ENCODE assay signal across 8 cellular contexts in the genomic region with DNA sequence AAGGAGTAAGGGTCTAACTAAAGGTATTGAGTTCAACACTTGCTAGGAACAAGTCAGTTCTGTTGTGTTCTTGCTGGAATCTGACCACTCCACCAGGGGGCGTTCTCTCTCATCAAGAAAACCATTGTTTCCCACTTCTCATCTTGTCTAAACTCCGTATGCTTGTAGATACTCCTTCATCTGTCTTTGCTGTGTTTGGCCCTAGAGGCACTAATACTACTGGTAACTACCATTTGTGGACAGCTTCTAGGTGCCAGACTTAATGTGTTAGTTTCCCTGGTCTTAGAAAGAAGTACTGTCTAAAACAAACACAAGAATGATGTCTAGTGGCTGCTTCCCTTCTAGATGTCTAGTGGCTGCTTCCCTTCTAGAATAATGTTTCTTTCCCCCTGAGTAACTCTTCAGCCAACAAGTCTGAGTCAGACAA. TPM values are rescaled to one million over a fixed set of nuclear protein-coding genes. Genes with fewer than 3 reads are reported as not detected.
A peak's percentile ranks its signal among the peaks of the same experiment; 100 is the strongest.
DNase-seq lines count a peak whose midpoint lies in the region; ATAC-seq and TF ChIP-seq lines count a peak whose summit lies in the region.

No MANE protein-coding gene starts in this region.

- ATAC-seq in GM23338: peak; percentile 96
- ATAC-seq in GM21529 (IDR thresholded peaks at IDR 0.05; ENCODE audit: unreplicated experiment): no peak

- H3K4me3 Mint-ChIP-seq in GM23338: no peak overlapping the region

- H3K27ac Mint-ChIP-seq in GM23338: no peak overlapping the region

- peaks cover 17% of the 10 kb centered on the region for H3K36me3 Mint-ChIP-seq in GM23338 (ENCODE audit: low read depth)

- no peaks in the 10 kb centered on the region for H3F3A ChIP-seq in GM23338 (replicated peaks; ENCODE audit: low read depth)

- no peaks in the 10 kb centered on the region for H3K36me3 ChIP-seq in GM23338 (ENCODE audit: insufficient read depth)
- no peaks in the 10 kb centered on the region for H3K36me3 ChIP-seq in kidney epithelial cell (ENCODE audit: control insufficient read depth, insufficient read depth, low read length)

- peak; percentile 82 to 84 for TF ChIP-seq CTCF in GM23338 (conservative IDR thresholded peaks at IDR 0.05; ENCODE audit: low read depth in 2 of 2)
- peak; percentile 87 for TF ChIP-seq CTCF in kidney epithelial cell (IDR thresholded peaks at IDR 0.05; ENCODE audit: insufficient read depth, low read length, poor library complexity, severe bottlenecking)

- H2AFZ ChIP-seq in GM23338: no peak overlapping the region

- no peaks in the 10 kb centered on the region for H3K27me3 Mint-ChIP-seq in GM23338 (ENCODE audit: insufficient read depth, low read depth, poor library complexity)

- DNase-seq in AG20443 (ENCODE audit: low spot score) (peak; percentile 70), GM23338 (ENCODE audit: low spot score) (peak; percentile 92), NCI-H345 (lab: John Stamatoyannopoulos, UW) (peak; percentile 51), kidney epithelial cell (ENCODE audit: low read depth) (no peak)
- DNase-seq in activated CD4-positive, CD25-positive, alpha-beta regulatory T cell treated with anti-CD3 and anti-CD28 coated beads, Interleukin-2, amount 50 U/mL, for 16 hours (ENCODE audit: low read depth, low spot score): peak; percentile 66
- DNase-seq in central memory CD4-positive, alpha-beta T cell: peak; percentile 58
- DNase-seq in stimulated activated CD4-positive, alpha-beta T cell treated with anti-CD3 and anti-CD28 coated beads, Interleukin-1b, Interleukin-23, amount 100 ng/mL, for 48 hours: peak; percentile 62

- no peak overlapping the region for H3K27ac ChIP-seq in GM23338 (ENCODE audit: low read depth)

- H3K4me2 ChIP-seq in GM23338: no peak overlapping the region

- no peaks in the 10 kb centered on the region for H3K4me1 ChIP-seq in GM23338 (ENCODE audit: insufficient read depth)

- H3K4me1 Mint-ChIP-seq in GM23338: no peaks in the 10 kb centered on the region; the same call in 2 of the 3 replicates

- H3K9me3 Mint-ChIP-seq in GM23338: peaks cover 16% of the 10 kb centered on the region

- no peaks in the 10 kb centered on the region for H3K9me2 ChIP-seq in GM23338 (ENCODE audit: insufficient read depth)

- no peaks in the 10 kb centered on the region for H3K27me3 ChIP-seq in GM23338 (ENCODE audit: insufficient read depth)
- H3K27me3 ChIP-seq in kidney epithelial cell (ENCODE audit: control insufficient read depth, insufficient read depth, low read length): no peaks in the 10 kb centered on the region

- no peaks in the 10 kb centered on the region for H3K79me2 ChIP-seq in GM23338 (replicated peaks; ENCODE audit: insufficient read depth)

- no peaks in the 10 kb centered on the region for H4K20me1 ChIP-seq in GM23338 (replicated peaks; ENCODE audit: insufficient read depth)

- H3K4me3 ChIP-seq in GM23338: no peak overlapping the region
- no peak overlapping the region for H3K4me3 ChIP-seq in kidney epithelial cell (ENCODE audit: low read depth, low read length)

TF ChIP-seq in GM23338, 12 proteins besides CTCF, POLR2A, EP300 and RAD21 (continues in another document):
- TF ChIP-seq, protein P1, sequence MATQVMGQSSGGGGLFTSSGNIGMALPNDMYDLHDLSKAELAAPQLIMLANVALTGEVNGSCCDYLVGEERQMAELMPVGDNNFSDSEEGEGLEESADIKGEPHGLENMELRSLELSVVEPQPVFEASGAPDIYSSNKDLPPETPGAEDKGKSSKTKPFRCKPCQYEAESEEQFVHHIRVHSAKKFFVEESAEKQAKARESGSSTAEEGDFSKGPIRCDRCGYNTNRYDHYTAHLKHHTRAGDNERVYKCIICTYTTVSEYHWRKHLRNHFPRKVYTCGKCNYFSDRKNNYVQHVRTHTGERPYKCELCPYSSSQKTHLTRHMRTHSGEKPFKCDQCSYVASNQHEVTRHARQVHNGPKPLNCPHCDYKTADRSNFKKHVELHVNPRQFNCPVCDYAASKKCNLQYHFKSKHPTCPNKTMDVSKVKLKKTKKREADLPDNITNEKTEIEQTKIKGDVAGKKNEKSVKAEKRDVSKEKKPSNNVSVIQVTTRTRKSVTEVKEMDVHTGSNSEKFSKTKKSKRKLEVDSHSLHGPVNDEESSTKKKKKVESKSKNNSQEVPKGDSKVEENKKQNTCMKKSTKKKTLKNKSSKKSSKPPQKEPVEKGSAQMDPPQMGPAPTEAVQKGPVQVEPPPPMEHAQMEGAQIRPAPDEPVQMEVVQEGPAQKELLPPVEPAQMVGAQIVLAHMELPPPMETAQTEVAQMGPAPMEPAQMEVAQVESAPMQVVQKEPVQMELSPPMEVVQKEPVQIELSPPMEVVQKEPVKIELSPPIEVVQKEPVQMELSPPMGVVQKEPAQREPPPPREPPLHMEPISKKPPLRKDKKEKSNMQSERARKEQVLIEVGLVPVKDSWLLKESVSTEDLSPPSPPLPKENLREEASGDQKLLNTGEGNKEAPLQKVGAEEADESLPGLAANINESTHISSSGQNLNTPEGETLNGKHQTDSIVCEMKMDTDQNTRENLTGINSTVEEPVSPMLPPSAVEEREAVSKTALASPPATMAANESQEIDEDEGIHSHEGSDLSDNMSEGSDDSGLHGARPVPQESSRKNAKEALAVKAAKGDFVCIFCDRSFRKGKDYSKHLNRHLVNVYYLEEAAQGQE (IDR thresholded peaks at IDR 0.05; ENCODE audit: unreplicated experiment): no peak
- TF ChIP-seq, protein P2, sequence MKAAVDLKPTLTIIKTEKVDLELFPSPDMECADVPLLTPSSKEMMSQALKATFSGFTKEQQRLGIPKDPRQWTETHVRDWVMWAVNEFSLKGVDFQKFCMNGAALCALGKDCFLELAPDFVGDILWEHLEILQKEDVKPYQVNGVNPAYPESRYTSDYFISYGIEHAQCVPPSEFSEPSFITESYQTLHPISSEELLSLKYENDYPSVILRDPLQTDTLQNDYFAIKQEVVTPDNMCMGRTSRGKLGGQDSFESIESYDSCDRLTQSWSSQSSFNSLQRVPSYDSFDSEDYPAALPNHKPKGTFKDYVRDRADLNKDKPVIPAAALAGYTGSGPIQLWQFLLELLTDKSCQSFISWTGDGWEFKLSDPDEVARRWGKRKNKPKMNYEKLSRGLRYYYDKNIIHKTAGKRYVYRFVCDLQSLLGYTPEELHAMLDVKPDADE (IDR thresholded peaks at IDR 0.05): no peak
- no peak for TF ChIP-seq POLR2AphosphoS5 (IDR thresholded peaks at IDR 0.05; ENCODE audit: low read depth)
- no peak for TF ChIP-seq EZH2phosphoT487 (IDR thresholded peaks at IDR 0.05; ENCODE audit: unreplicated experiment)
- no peak for TF ChIP-seq STAT1 (IDR thresholded peaks at IDR 0.05; ENCODE audit: unreplicated experiment)
- TF ChIP-seq ZNF114 (CRISPR knock-in tag; IDR thresholded peaks at IDR 0.05): no peak
- TF ChIP-seq NANOG (IDR thresholded peaks at IDR 0.05; ENCODE audit: borderline replicate concordance): no peak
- TF ChIP-seq JUNB (IDR thresholded peaks at IDR 0.05; ENCODE audit: unreplicated experiment): no peak
- no peak for TF ChIP-seq EZH2 (IDR thresholded peaks at IDR 0.05; ENCODE audit: low read depth, unreplicated experiment)
- no peak for TF ChIP-seq ZNF331 (CRISPR knock-in tag; IDR thresholded peaks at IDR 0.05; ENCODE audit: low read depth)
- TF ChIP-seq CREB1 (CRISPR knock-in tag; IDR thresholded peaks at IDR 0.05; ENCODE audit: low read depth): no peak

RNA-seq across cellular contexts. Expression of a gene that starts 18.7 kb away (rescaled TPM):
- total RNA-seq in GM23338 (2014; rRNA removed; shearing (Covaris generic)): 10.0 and 10.6 TPM in 2 replicates
- 3.8 and 4.3 TPM in 2 replicates for polyA plus RNA-seq in GM23338 (2016; fragmentation: Nextera tagmentation; extraction: Ambion mirVana)
- 8.8 and 8.9 TPM in 2 replicates for total RNA-seq in kidney epithelial cell
